ENCODE assay signal across 20 cellular contexts in genomic region chr2:241019441-241020139, GRCh38.
"Had no signal": no experiment of that assay in that cellular context is flagged by ENCODE, and none has a peak within 500 bp of the region (broad histone marks: within the 10 kb centered on the region; RNA-seq: fewer than 3 reads in every experiment).

No MANE protein-coding gene starts in this region.

- H3K27me3 ChIP-seq: neutrophil, pancreas, right lobe of liver had no signal

- H3K4me3 Mint-ChIP-seq: activated naive CD4-positive, alpha-beta T cell treated with anti-CD3 and anti-CD28 coated beads for 36 hours; activated naive CD8-positive, alpha-beta T cell treated with anti-CD3 and anti-CD28 coated beads, Interleukin-2, amount 10 ng/mL, durations not matched to agents 7 days and 5 days; activated T-cell treated with anti-CD3 and anti-CD28 coated beads, Interleukin-2, amount 50 U/mL, for 72 hours; mesothelial cell of epicardium; natural killer cell; T-cell; T-helper 2 cell treated with Interferon-gamma antibody and Interleukin-4, amounts not matched to agents 5 μg/mL and 100 μg/mL, for 36 hours had no signal

- H3K9me3 ChIP-seq: neutrophil, pancreas, right lobe of liver had no signal

- H3K27ac ChIP-seq: epithelial cell of prostate, neutrophil, pancreas, right lobe of liver had no signal

- ATAC-seq: activated T-cell treated with anti-CD3 and anti-CD28 coated beads, Interleukin-2, amount 50 U/mL, for 72 hours; left colon; natural killer cell; pancreas; T-cell had no signal

- H3K27ac Mint-ChIP-seq: activated naive CD4-positive, alpha-beta T cell treated with anti-CD3 and anti-CD28 coated beads for 36 hours; activated naive CD8-positive, alpha-beta T cell treated with anti-CD3 and anti-CD28 coated beads, Interleukin-2, amount 10 ng/mL, durations not matched to agents 7 days and 5 days; activated T-cell treated with anti-CD3 and anti-CD28 coated beads, Interleukin-2, amount 50 U/mL, for 72 hours; mesothelial cell of epicardium; natural killer cell; T-cell; T-helper 2 cell treated with Interferon-gamma antibody and Interleukin-4, amounts not matched to agents 5 μg/mL and 100 μg/mL, for 36 hours had no signal

- H3K4me3 ChIP-seq: pancreas, right lobe of liver, smooth muscle cell had no signal

- H3K4me1 Mint-ChIP-seq: activated naive CD8-positive, alpha-beta T cell treated with anti-CD3 and anti-CD28 coated beads, Interleukin-2, amount 10 ng/mL, durations not matched to agents 7 days and 5 days; mesothelial cell of epicardium; natural killer cell; T-cell had no signal

- H3K36me3 ChIP-seq: neutrophil, pancreas, right lobe of liver had no signal

- DNase-seq: activated CD4-positive, alpha-beta T cell treated with anti-CD3 and anti-CD28 coated beads for 1 hour; activated effector memory CD4-positive, alpha-beta T cell treated with Interleukin-2 at 50 U/mL for 16 hours; activated naive CD4-positive, alpha-beta T cell treated with anti-CD3 and anti-CD28 coated beads for 36 hours; activated naive CD8-positive, alpha-beta T cell treated with anti-CD3 and anti-CD28 coated beads, Interleukin-2, amount 10 ng/mL, durations not matched to agents 7 days and 5 days; activated T-cell treated with anti-CD3 and anti-CD28 coated beads, Interleukin-2, amount 50 U/mL, for 72 hours; amniotic stem cell; cortex of kidney; left colon; natural killer cell; stimulated activated CD4-positive, alpha-beta T cell treated with anti-CD3 and anti-CD28 coated beads, Interleukin-15, amount 100 ng/mL, for 24 hours; stimulated activated CD4-positive, alpha-beta T cell treated with anti-CD3 and anti-CD28 coated beads, Interleukin-2, amount 100 ng/mL, for 48 hours; stimulated activated naive CD4-positive, alpha-beta T cell had no signal

- H3K4me1 ChIP-seq: pancreas had no signal

- H3K27me3 Mint-ChIP-seq: activated naive CD8-positive, alpha-beta T cell treated with anti-CD3 and anti-CD28 coated beads, Interleukin-2, amount 10 ng/mL, durations not matched to agents 7 days and 5 days; T-cell had no signal

- H3K9me3 Mint-ChIP-seq: natural killer cell had no signal

- H3K36me3 Mint-ChIP-seq: activated naive CD8-positive, alpha-beta T cell treated with anti-CD3 and anti-CD28 coated beads, Interleukin-2, amount 10 ng/mL, durations not matched to agents 7 days and 5 days; mesothelial cell of epicardium; natural killer cell had no signal
